15 cellular contexts compared by ENCODE assay signal in the genomic region with DNA sequence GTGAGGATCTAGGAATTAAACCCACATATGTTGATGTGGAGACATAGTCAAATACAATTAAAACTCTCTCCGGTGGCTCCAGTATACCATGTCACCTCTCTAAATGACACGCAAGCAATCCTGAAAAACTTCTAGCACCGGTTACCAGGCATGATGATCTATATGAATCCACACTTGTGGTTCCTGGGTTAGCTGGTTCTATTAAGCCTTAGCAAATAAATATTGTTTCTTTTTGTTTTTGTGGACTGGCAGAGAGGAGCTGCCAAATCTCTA.
DNase-seq lines count a peak whose midpoint lies in the region; ATAC-seq and TF ChIP-seq lines count a peak whose summit lies in the region.
"Had no signal": no experiment of that assay in that cellular context is flagged by ENCODE, and none has a peak within 500 bp of the region (broad histone marks: within the 10 kb centered on the region; RNA-seq: fewer than 3 reads in every experiment).

No MANE protein-coding gene starts in this region.

- no peaks in the 10 kb centered on the region for H3K36me3 ChIP-seq in BLaER1 treated with 17β-estradiol and CSF1 and Interleukin-3, amounts not matched to agents 10 nM and 100 nM
- no peaks in the 10 kb centered on the region for H3K36me3 ChIP-seq in OCI-LY3 (replicated peaks; ENCODE audit: low read depth, low read length)
- H3K36me3 ChIP-seq: BE2C, HAP-1 had no signal

- H3K4me3 Mint-ChIP-seq in osteocyte (ENCODE audit: unreplicated experiment), result no peak overlapping the region
- H3K4me3 Mint-ChIP-seq: CD4-positive, alpha-beta T cell had no signal

- no peaks in the 10 kb centered on the region for H3K27me3 Mint-ChIP-seq in osteocyte (ENCODE audit: unreplicated experiment)

- H3K79me2 ChIP-seq in OCI-LY3 (ENCODE audit: low read length), result no peaks in the 10 kb centered on the region

- peak; percentile 40 for ATAC-seq in stimulated activated naive CD8-positive, alpha-beta T cell treated with anti-CD3 and anti-CD28 coated beads, Interleukin-15, Interleukin-2, amounts not matched to agents 100 U/mL and 50 U/mL, for 24 hours
- ATAC-seq in HG02588 (IDR thresholded peaks at IDR 0.05; ENCODE audit: unreplicated experiment), result no peak

- H3K9me3 ChIP-seq in BLaER1 treated with 17β-estradiol and CSF1 and Interleukin-3, amounts not matched to agents 10 nM and 100 nM (replicated peaks in 1 of 11), result no peaks in the 10 kb centered on the region
- no peaks in the 10 kb centered on the region for H3K9me3 ChIP-seq in OCI-LY3 (ENCODE audit: insufficient read depth, low read length)
- H3K9me3 ChIP-seq: BE2C, Caco-2, HAP-1 had no signal

- no peak overlapping the region for H3K4me3 ChIP-seq in BLaER1 treated with 17β-estradiol and CSF1 and Interleukin-3, amounts not matched to agents 10 nM and 100 nM
- no peak overlapping the region for H3K4me3 ChIP-seq in OCI-LY3 (ENCODE audit: low read length)
- H3K4me3 ChIP-seq: GM23248, HAP-1 had no signal

- peaks cover 27% of the 10 kb centered on the region for H3K4me1 Mint-ChIP-seq in osteocyte (ENCODE audit: unreplicated experiment)

- H3K4me1 ChIP-seq in BLaER1 treated with 17β-estradiol and CSF1 and Interleukin-3, amounts not matched to agents 10 nM and 100 nM, result peaks cover 0 to 16% (median 9%) of the 10 kb centered on the region in 10 experiments; a peak in 10 of 20 replicates
- peaks cover 16% of the 10 kb centered on the region for H3K4me1 ChIP-seq in OCI-LY3 (ENCODE audit: low read length)
- H3K4me1 ChIP-seq: BE2C, Caco-2, HAP-1 had no signal

- TF ChIP-seq CTCF in OCI-LY3 (IDR thresholded peaks at IDR 0.05; ENCODE audit: low read depth, low read length) (no peak), osteocyte (IDR thresholded peaks at IDR 0.05) (no peak)

- H3K9me3 Mint-ChIP-seq in osteocyte (ENCODE audit: unreplicated experiment), result no peaks in the 10 kb centered on the region
- H3K9me3 Mint-ChIP-seq: CD4-positive, alpha-beta T cell had no signal

- H3K27ac Mint-ChIP-seq in osteocyte (ENCODE audit: unreplicated experiment), result peak overlapping the region; percentile 68
- H3K27ac Mint-ChIP-seq: CD4-positive, alpha-beta T cell had no signal

- no peaks in the 10 kb centered on the region for H4K20me1 ChIP-seq in BLaER1 treated with 17β-estradiol and CSF1 and Interleukin-3, amounts not matched to agents 10 nM and 100 nM
- no peaks in the 10 kb centered on the region for H4K20me1 ChIP-seq in OCI-LY3 (ENCODE audit: insufficient read depth, low read length)

- H3K36me3 Mint-ChIP-seq in osteocyte (ENCODE audit: unreplicated experiment), result no peaks in the 10 kb centered on the region

- H3K4me2 ChIP-seq in BLaER1 treated with 17β-estradiol and CSF1 and Interleukin-3, amounts not matched to agents 10 nM and 100 nM, result peak overlapping the region in 7 of 11 experiments; percentile 6 to 68 (median 24); a peak in 11 of 22 replicates
- peak overlapping the region; percentile 26; the same call in 1 of the 2 replicates for H3K4me2 ChIP-seq in OCI-LY3 (ENCODE audit: low read length)

- DNase-seq in osteocyte (ENCODE audit: extremely low spot score, unreplicated experiment) (no peak), RPMI8226 (no peak), HUDEP-2 (lab: John Stamatoyannopoulos, UW; ENCODE audit: unreplicated experiment in 76 of 76) (no peak)
- DNase-seq in stimulated activated naive CD8-positive, alpha-beta T cell treated with anti-CD3 and anti-CD28 coated beads, Interleukin-15, Interleukin-2, amounts not matched to agents 100 U/mL and 50 U/mL, for 24 hours, result no peak
- DNase-seq: ACHN; BE2C; Caco-2; CD4-positive, alpha-beta T cell; GDM1 had no signal

- no peak overlapping the region for H3K9ac ChIP-seq in BLaER1 treated with 17β-estradiol and CSF1 and Interleukin-3, amounts not matched to agents 10 nM and 100 nM
- H3K9ac ChIP-seq in OCI-LY3 (ENCODE audit: low read length), result no peak overlapping the region
- H3K9ac ChIP-seq: GM23248 had no signal

- H3K27ac ChIP-seq in BLaER1 treated with 17β-estradiol and CSF1 and Interleukin-3, amounts not matched to agents 10 nM and 100 nM, result no peak overlapping the region
- no peak overlapping the region for H3K27ac ChIP-seq in OCI-LY3 (ENCODE audit: low read length)
- H3K27ac ChIP-seq: C4-2B, GM23248 had no signal

- 0 out of 22 replicates have a peak, but pooled peaks cover 0 to 5% (median 0%) of the 10 kb centered on the region in 11 experiments for H3K27me3 ChIP-seq in BLaER1 treated with 17β-estradiol and CSF1 and Interleukin-3, amounts not matched to agents 10 nM and 100 nM
- H3K27me3 ChIP-seq in OCI-LY3 (ENCODE audit: low read depth, low read length), result no peaks in the 10 kb centered on the region
- H3K27me3 ChIP-seq: BE2C had no signal

- H2AFZ ChIP-seq in OCI-LY3 (ENCODE audit: low read depth, low read length), result no peak overlapping the region
- H2AFZ ChIP-seq: GM23248 had no signal
